In the genomic region with DNA sequence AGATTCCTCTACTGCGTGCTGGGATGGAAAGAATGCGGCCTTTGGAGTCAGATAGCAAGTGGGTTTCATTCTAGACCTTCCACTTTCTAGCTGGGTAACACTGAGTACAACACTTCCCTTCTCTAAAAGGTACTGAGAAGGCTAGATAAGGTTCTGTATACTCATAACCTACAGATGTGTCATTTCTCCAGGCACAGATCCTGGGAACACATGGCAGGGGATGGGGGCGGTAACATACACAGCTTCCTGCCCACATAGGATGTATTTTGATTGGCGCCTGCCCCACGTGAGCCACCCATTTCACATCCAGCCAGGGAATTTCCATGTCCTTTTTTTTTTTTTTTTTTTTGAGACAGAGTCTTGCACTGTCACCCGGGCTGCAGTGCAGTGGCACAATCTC, we compare ENCODE assay signal across 2 cellular contexts.
TF ChIP-seq lines count a peak whose summit lies in the region.

No MANE protein-coding gene starts in this region.

TF ChIP-seq in SK-N-SH treated with all-trans-retinoic acid at 6 μM for 48 hours, 23 proteins besides CTCF, POLR2A, EP300 and RAD21 (continued from another document):
- TF ChIP-seq, protein P1, sequence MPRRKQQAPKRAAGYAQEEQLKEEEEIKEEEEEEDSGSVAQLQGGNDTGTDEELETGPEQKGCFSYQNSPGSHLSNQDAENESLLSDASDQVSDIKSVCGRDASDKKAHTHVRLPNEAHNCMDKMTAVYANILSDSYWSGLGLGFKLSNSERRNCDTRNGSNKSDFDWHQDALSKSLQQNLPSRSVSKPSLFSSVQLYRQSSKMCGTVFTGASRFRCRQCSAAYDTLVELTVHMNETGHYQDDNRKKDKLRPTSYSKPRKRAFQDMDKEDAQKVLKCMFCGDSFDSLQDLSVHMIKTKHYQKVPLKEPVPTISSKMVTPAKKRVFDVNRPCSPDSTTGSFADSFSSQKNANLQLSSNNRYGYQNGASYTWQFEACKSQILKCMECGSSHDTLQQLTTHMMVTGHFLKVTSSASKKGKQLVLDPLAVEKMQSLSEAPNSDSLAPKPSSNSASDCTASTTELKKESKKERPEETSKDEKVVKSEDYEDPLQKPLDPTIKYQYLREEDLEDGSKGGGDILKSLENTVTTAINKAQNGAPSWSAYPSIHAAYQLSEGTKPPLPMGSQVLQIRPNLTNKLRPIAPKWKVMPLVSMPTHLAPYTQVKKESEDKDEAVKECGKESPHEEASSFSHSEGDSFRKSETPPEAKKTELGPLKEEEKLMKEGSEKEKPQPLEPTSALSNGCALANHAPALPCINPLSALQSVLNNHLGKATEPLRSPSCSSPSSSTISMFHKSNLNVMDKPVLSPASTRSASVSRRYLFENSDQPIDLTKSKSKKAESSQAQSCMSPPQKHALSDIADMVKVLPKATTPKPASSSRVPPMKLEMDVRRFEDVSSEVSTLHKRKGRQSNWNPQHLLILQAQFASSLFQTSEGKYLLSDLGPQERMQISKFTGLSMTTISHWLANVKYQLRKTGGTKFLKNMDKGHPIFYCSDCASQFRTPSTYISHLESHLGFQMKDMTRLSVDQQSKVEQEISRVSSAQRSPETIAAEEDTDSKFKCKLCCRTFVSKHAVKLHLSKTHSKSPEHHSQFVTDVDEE (CRISPR knock-in tag; IDR thresholded peaks at IDR 0.05): no peak
- TF ChIP-seq ZNF70 (CRISPR knock-in tag; IDR thresholded peaks at IDR 0.05): no peak
- TF ChIP-seq GLIS3 (CRISPR knock-in tag; IDR thresholded peaks at IDR 0.05): no peak
- no peak for TF ChIP-seq CSRNP3 (CRISPR knock-in tag; IDR thresholded peaks at IDR 0.05)
- TF ChIP-seq, protein P2, sequence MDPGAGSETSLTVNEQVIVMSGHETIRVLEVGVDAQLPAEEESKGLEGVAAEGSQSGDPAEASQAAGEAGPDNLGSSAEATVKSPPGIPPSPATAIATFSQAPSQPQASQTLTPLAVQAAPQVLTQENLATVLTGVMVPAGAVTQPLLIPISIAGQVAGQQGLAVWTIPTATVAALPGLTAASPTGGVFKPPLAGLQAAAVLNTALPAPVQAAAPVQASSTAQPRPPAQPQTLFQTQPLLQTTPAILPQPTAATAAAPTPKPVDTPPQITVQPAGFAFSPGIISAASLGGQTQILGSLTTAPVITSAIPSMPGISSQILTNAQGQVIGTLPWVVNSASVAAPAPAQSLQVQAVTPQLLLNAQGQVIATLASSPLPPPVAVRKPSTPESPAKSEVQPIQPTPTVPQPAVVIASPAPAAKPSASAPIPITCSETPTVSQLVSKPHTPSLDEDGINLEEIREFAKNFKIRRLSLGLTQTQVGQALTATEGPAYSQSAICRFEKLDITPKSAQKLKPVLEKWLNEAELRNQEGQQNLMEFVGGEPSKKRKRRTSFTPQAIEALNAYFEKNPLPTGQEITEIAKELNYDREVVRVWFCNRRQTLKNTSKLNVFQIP (CRISPR knock-in tag; IDR thresholded peaks at IDR 0.05; ENCODE audit: borderline replicate concordance, low read depth): no peak
- TF ChIP-seq SNAI2 (CRISPR knock-in tag; IDR thresholded peaks at IDR 0.05): no peak
- no peak for TF ChIP-seq ZNF565 (CRISPR knock-in tag; conservative IDR thresholded peaks at IDR 0.05; ENCODE audit: low read depth)
- TF ChIP-seq ARNTL (CRISPR knock-in tag; IDR thresholded peaks at IDR 0.05; ENCODE audit: borderline replicate concordance, low read depth): no peak
- no peak for TF ChIP-seq OSR1 (CRISPR knock-in tag; IDR thresholded peaks at IDR 0.05)
- TF ChIP-seq PATZ1 (CRISPR knock-in tag; IDR thresholded peaks at IDR 0.05; ENCODE audit: borderline replicate concordance): no peak
- TF ChIP-seq ESRRG (CRISPR knock-in tag; IDR thresholded peaks at IDR 0.05): no peak
- TF ChIP-seq RARB (CRISPR knock-in tag; IDR thresholded peaks at IDR 0.05): no peak
- no peak for TF ChIP-seq ZFP30 (CRISPR knock-in tag; IDR thresholded peaks at IDR 0.05)
- TF ChIP-seq BACH2 (CRISPR knock-in tag; IDR thresholded peaks at IDR 0.05; ENCODE audit: borderline replicate concordance): no peak
- TF ChIP-seq TOX (CRISPR knock-in tag; IDR thresholded peaks at IDR 0.05; ENCODE audit: borderline replicate concordance): no peak

TF ChIP-seq in SK-N-SH, 30 proteins besides CTCF, POLR2A, EP300 and RAD21 (continued from another document):
- TF ChIP-seq ZBTB33 (IDR thresholded peaks at IDR 0.05; ENCODE audit: borderline replicate concordance, low read depth) (no peak), TCF12 (IDR thresholded peaks at IDR 0.05) (no peak), YY1 (IDR thresholded peaks at IDR 0.05; ENCODE audit: low read depth) (no peak)
